8 cellular contexts compared by ENCODE assay signal in the genomic region with DNA sequence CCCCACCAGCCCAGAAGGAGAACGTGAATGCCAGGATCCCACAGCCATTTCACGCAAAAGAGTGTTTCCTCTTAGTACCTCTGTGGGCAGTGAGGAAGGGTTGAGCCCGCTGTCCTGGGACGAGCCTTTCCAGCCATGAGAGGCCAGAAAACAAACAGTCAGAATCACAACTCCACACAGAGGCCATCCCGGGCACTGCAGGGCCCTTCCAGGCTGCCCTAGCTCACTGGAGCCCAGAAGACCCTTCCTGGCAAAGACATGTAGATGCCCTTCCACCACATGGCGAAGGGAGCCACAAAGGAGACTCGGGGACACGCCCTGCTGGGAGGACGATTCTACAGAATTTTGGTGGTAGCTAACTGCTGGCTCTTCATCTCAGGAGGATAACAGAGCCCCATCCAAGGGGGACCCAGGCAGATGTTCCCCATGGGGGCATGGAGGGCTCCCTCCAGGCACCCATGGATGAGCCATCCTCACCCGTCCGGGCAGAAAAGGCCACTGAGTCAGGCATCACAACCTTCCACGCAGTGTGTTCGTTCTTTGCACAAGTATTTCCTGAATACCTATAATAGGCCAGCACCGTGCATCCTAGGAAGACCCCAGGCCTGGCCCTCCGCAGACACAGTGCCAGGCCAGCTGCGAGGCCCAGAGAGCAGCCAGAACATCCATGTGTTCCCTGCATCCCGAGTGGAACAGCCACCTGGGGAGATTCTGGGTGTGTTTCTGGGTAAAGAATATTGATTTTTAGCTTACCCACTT. TPM values are rescaled to one million over a fixed set of nuclear protein-coding genes. Genes with fewer than 3 reads are reported as not detected.
DNase-seq lines count a peak whose midpoint lies in the region; ATAC-seq, FAIRE-seq and TF ChIP-seq lines count a peak whose summit lies in the region.

No MANE protein-coding gene starts in this region.

- WGBS in psoas muscle, 3 donors = 70 to 73% (median 71%) methylated on average over 17 of the region's 17 CpGs

- H3K36me3 ChIP-seq in psoas muscle (ENCODE audit: insufficient read depth in 1 of 2, low read depth in 1 of 2) = no peaks in the 10 kb centered on the region

- no peaks in the 10 kb centered on the region for H3K9me3 ChIP-seq in psoas muscle

- DNase-seq in GM10266 (ENCODE audit: extremely low spot score) = no peak
- no peak for DNase-seq in RWPE1 (ENCODE audit: low spot score)
- DNase-seq in foreskin keratinocyte = no peak
- peak; percentile 50 to 67 for DNase-seq in psoas muscle
- DNase-seq in NCI-H1092 (lab: John Stamatoyannopoulos, UW) = no peak
- DNase-seq in RCC 7860 (ENCODE audit: low spot score) = no peak

- POLR2A ChIA-PET in RWPE1 (lab: Yijun Ruan, JAX; ENCODE audit: low non-redundant PET) = no interaction called here

- H3K4me1 ChIP-seq in foreskin keratinocyte = no peaks in the 10 kb centered on the region
- H3K4me1 ChIP-seq in psoas muscle = no peaks in the 10 kb centered on the region

- CTCF ChIA-PET in RWPE1 (lab: Yijun Ruan, JAX) = interaction anchor here (0.6 kb wide), 2 partner anchors 198 to 397 kb away, joined by 3 read pairs; no protein-coding TSS in a partner anchor

- H3K4me3 ChIP-seq in psoas muscle = no peak overlapping the region

- H3K27me3 ChIP-seq in foreskin keratinocyte = no peaks in the 10 kb centered on the region
- H3K27me3 ChIP-seq in psoas muscle (ENCODE audit: insufficient read depth in 3 of 3, low read length in 2 of 3) = no peaks in the 10 kb centered on the region

- TF ChIP-seq CTCF in GM10266 (IDR thresholded peaks at IDR 0.05; ENCODE audit: control insufficient read depth, insufficient read depth, low read depth, missing control alignments) = peak; percentile 33
- no peak for TF ChIP-seq CTCF in RWPE1 (conservative IDR thresholded peaks at IDR 0.05; ENCODE audit: low read depth)
- peak; percentile 45 for TF ChIP-seq CTCF in foreskin keratinocyte (conservative IDR thresholded peaks at IDR 0.05)
- peak; percentile 62 for TF ChIP-seq CTCF in psoas muscle (IDR thresholded peaks at IDR 0.05)

- ATAC-seq in foreskin keratinocyte = no peak
- peak; percentile 69 to 86 (median 82) for ATAC-seq in psoas muscle
- ATAC-seq in HG03196 (IDR thresholded peaks at IDR 0.05; ENCODE audit: unreplicated experiment) = no peak
- no peak for ATAC-seq in GM21390 (IDR thresholded peaks at IDR 0.05; ENCODE audit: unreplicated experiment)

- H3K27ac ChIP-seq in RWPE1 (peak overlapping the region; percentile 70), foreskin keratinocyte (no peak overlapping the region), psoas muscle (no peak overlapping the region)

- intact Hi-C loops in psoas muscle (cut with DNase I) = loop anchor here (2.0 to 10.0 kb wide), 3 partner anchors 171 to 238 kb away; no protein-coding TSS in a partner anchor

- FAIRE-seq in RCC 7860 (lab: Jason Lieb, UNC) = no peak

RNA-seq across cellular contexts. Expression of a gene that starts 47.2 kb away (rescaled TPM):
- total RNA-seq in foreskin keratinocyte (10.5 and 11.2 TPM in 2 replicates), psoas muscle (under 1 TPM in 3 of 4 donors, not detected in 1; 0.55 to 0.93 (median 0.90) TPM)
- polyA plus RNA-seq in foreskin keratinocyte (6.0 and 6.9 TPM in 2 replicates), psoas muscle (under 1 TPM; 0.06 to 0.12 (median 0.07) TPM)

Comparison
In these comparisons a context has a peak if more than half of its experiments do, and no peak if none do; other contexts are left out.
1. DNase-seq: peak in psoas muscle (2 of 2); none in GM10266 (single experiment), RWPE1 (single experiment), foreskin keratinocyte (0 of 2), NCI-H1092 (single experiment) and RCC 7860 (single experiment).
2. ATAC-seq: peak in psoas muscle (4 of 4); none in foreskin keratinocyte (single experiment), HG03196 (single experiment) and GM21390 (single experiment).